13 cellular contexts compared by ENCODE assay signal in genomic region chr17:49209061-49209571, GRCh38. TPM values are rescaled to one million over a fixed set of nuclear protein-coding genes. Genes with fewer than 3 reads are reported as not detected.
DNase-seq lines count a peak whose midpoint lies in the region; ATAC-seq and TF ChIP-seq lines count a peak whose summit lies in the region.
"Had no signal": no experiment of that assay in that cellular context is flagged by ENCODE, and none has a peak within 500 bp of the region (broad histone marks: within the 10 kb centered on the region; RNA-seq: fewer than 3 reads in every experiment).

No MANE protein-coding gene starts in this region.

- DNase-seq in CD4-positive, CD25-positive, alpha-beta regulatory T cell: peak in 1 of 3 donors; percentile 44
- DNase-seq in HT1080 (ENCODE audit: low read depth): peak; percentile 76
- DNase-seq in activated T-cell treated with anti-CD3 and anti-CD28 coated beads, Interleukin-2, amount 50 U/mL, for 72 hours: peak in 1 of 2 donors; percentile 20
- DNase-seq in naive B cell: no peak
- no peak for DNase-seq in nucleus accumbens (lab: John Stamatoyannopoulos, UW)
- DNase-seq in CD1c-positive myeloid dendritic cell (ENCODE audit: extremely low spot score): no peak

- H3K36me3 Mint-ChIP-seq in CD4-positive, CD25-positive, alpha-beta regulatory T cell: peaks cover 5% of the 10 kb centered on the region
- peaks cover 5 to 11% of the 10 kb centered on the region in 2 donors for H3K36me3 Mint-ChIP-seq in activated T-cell treated with anti-CD3 and anti-CD28 coated beads, Interleukin-2, amount 50 U/mL, for 72 hours (ENCODE audit: insufficient read depth in 2 of 2)
- no peaks in the 10 kb centered on the region for H3K36me3 Mint-ChIP-seq in naive B cell

- H3K27ac ChIP-seq in CD4-positive, CD25-positive, alpha-beta regulatory T cell (ENCODE audit: insufficient read depth, low read length, poor library complexity, severe bottlenecking): peak overlapping the region; percentile 77
- H3K27ac ChIP-seq: foreskin keratinocyte had no signal

- H3K27me3 Mint-ChIP-seq in CD4-positive, CD25-positive, alpha-beta regulatory T cell: no peaks in the 10 kb centered on the region
- no peaks in the 10 kb centered on the region for H3K27me3 Mint-ChIP-seq in activated T-cell treated with anti-CD3 and anti-CD28 coated beads, Interleukin-2, amount 50 U/mL, for 72 hours (ENCODE audit: low read depth)
- no peaks in the 10 kb centered on the region for H3K27me3 Mint-ChIP-seq in naive B cell

- no peaks in the 10 kb centered on the region for H3K9me3 Mint-ChIP-seq in CD4-positive, CD25-positive, alpha-beta regulatory T cell
- no peaks in the 10 kb centered on the region for H3K9me3 Mint-ChIP-seq in activated T-cell treated with anti-CD3 and anti-CD28 coated beads, Interleukin-2, amount 50 U/mL, for 72 hours
- H3K9me3 Mint-ChIP-seq in naive B cell: no peaks in the 10 kb centered on the region

- peak overlapping the region; percentile 42 for H3K4me3 ChIP-seq in CD4-positive, CD25-positive, alpha-beta regulatory T cell (ENCODE audit: low read depth, low read length)
- H3K4me3 ChIP-seq: lung had no signal

- H3K9me3 ChIP-seq in CD4-positive, CD25-positive, alpha-beta regulatory T cell (ENCODE audit: control insufficient read depth in 2 of 2, low read length in 2 of 2): no peaks in the 10 kb centered on the region
- H3K9me3 ChIP-seq: right atrium auricular region had no signal

- H3K4me1 ChIP-seq in CD4-positive, CD25-positive, alpha-beta regulatory T cell (ENCODE audit: control insufficient read depth, insufficient read depth, low read length, poor library complexity, severe bottlenecking): peaks cover 43% of the 10 kb centered on the region
- H3K4me1 ChIP-seq: foreskin keratinocyte had no signal

- no peak for ATAC-seq in CD4-positive, CD25-positive, alpha-beta regulatory T cell (ENCODE audit: low read depth in 2 of 2)
- ATAC-seq in activated T-cell treated with anti-CD3 and anti-CD28 coated beads, Interleukin-2, amount 50 U/mL, for 72 hours (replicated peaks in 1 of 2): peak; percentile 8 to 20
- ATAC-seq in naive B cell (ENCODE audit: low read depth in 2 of 2): no peak
- ATAC-seq in HG02623 (IDR thresholded peaks at IDR 0.05; ENCODE audit: unreplicated experiment): no peak
- ATAC-seq in GM18505 (IDR thresholded peaks at IDR 0.05; ENCODE audit: unreplicated experiment): no peak
- ATAC-seq: foreskin keratinocyte had no signal

- peak overlapping the region; percentile 80 to 99 (median 86) for H3K27ac Mint-ChIP-seq in CD4-positive, CD25-positive, alpha-beta regulatory T cell
- peak overlapping the region; percentile 93 for H3K27ac Mint-ChIP-seq in activated T-cell treated with anti-CD3 and anti-CD28 coated beads, Interleukin-2, amount 50 U/mL, for 72 hours
- H3K27ac Mint-ChIP-seq in naive B cell: peak overlapping the region in 4 of 6 donors; percentile 57 to 95 (median 92)

- no peak for TF ChIP-seq POLR2A in GM18505 (IDR thresholded peaks at IDR 0.05; ENCODE audit: borderline replicate concordance, extremely low read depth, insufficient read depth, insufficient read length)

- no peaks in the 10 kb centered on the region for H3K27me3 ChIP-seq in CD4-positive, CD25-positive, alpha-beta regulatory T cell (ENCODE audit: control insufficient read depth, insufficient read depth, low read length)
- H3K27me3 ChIP-seq: right atrium auricular region had no signal

- H3K4me1 Mint-ChIP-seq in CD4-positive, CD25-positive, alpha-beta regulatory T cell: peaks cover 5 to 61% (median 42%) of the 10 kb centered on the region in 4 donors
- peaks cover 52% of the 10 kb centered on the region for H3K4me1 Mint-ChIP-seq in activated T-cell treated with anti-CD3 and anti-CD28 coated beads, Interleukin-2, amount 50 U/mL, for 72 hours (ENCODE audit: low read depth)
- H3K4me1 Mint-ChIP-seq in naive B cell: peaks cover 53 to 68% (median 63%) of the 10 kb centered on the region in 3 donors

- no peaks in the 10 kb centered on the region for H3K36me3 ChIP-seq in CD4-positive, CD25-positive, alpha-beta regulatory T cell (ENCODE audit: control insufficient read depth, insufficient read depth, low read length)
- H3K36me3 ChIP-seq: right atrium auricular region had no signal

- H3K4me3 Mint-ChIP-seq in CD4-positive, CD25-positive, alpha-beta regulatory T cell: peak overlapping the region; percentile 91 to 99 (median 95)
- peak overlapping the region; percentile 92 to 96 for H3K4me3 Mint-ChIP-seq in activated T-cell treated with anti-CD3 and anti-CD28 coated beads, Interleukin-2, amount 50 U/mL, for 72 hours
- H3K4me3 Mint-ChIP-seq in naive B cell: peak overlapping the region in 7 of 8 donors; percentile 33 to 93 (median 91)

RNA-seq across cellular contexts. Expression of gene GNGT2, which starts 1.3 kb away (rescaled TPM):
- 1.5 TPM for total RNA-seq in CD4-positive, CD25-positive, alpha-beta regulatory T cell
- 10 to 100 TPM in 1 of 4 donors, 1 to 10 TPM in 3; 4.1 to 11.4 (median 7.4) TPM for polyA plus RNA-seq in CD4-positive, CD25-positive, alpha-beta regulatory T cell
- total RNA-seq in HT1080 (2014; rRNA removed; shearing (Covaris generic)): 10.9 and 17.1 TPM in 2 replicates
- 2.7 and 3.7 TPM in 2 replicates for polyA plus RNA-seq in HT1080 (2015; cell fraction: cytosol; rRNA removed)
- polyA plus RNA-seq in HT1080 (2015; cell fraction: nucleus; rRNA removed): 3.1 and 3.2 TPM in 2 replicates
- 10 to 100 TPM; 24.6 to 27.5 TPM for total RNA-seq in activated T-cell treated with anti-CD3 and anti-CD28 coated beads, Interleukin-2, amount 50 U/mL, for 72 hours
- polyA plus RNA-seq in naive B cell (ENCODE audit: low read depth in 6 of 6): 10 to 100 TPM in 3 of 6 donors, 1 to 10 TPM in 3; 4.5 to 16.0 (median 11.3) TPM
- total RNA-seq: cerebellum, foreskin keratinocyte, SK-MEL-5 had no signal
- polyA plus RNA-seq: foreskin keratinocyte had no signal

RNA-seq across cellular contexts. Expression of gene ABI3, which starts 1.4 kb away (rescaled TPM):
- 6.5 TPM for total RNA-seq in CD4-positive, CD25-positive, alpha-beta regulatory T cell
- 10 to 100 TPM; 12.1 to 27.6 (median 17.3) TPM for polyA plus RNA-seq in CD4-positive, CD25-positive, alpha-beta regulatory T cell
- 10.3 and 13.7 TPM in 2 replicates for total RNA-seq in HT1080 (2014; rRNA removed; shearing (Covaris generic))
- polyA plus RNA-seq in HT1080 (2015; cell fraction: cytosol; rRNA removed): 0.85 and 0.91 TPM in 2 replicates
- 0.06 and 0.57 TPM in 2 replicates for polyA plus RNA-seq in HT1080 (2015; cell fraction: nucleus; rRNA removed)
- total RNA-seq in activated T-cell treated with anti-CD3 and anti-CD28 coated beads, Interleukin-2, amount 50 U/mL, for 72 hours: 10 to 100 TPM; 27.9 to 32.4 TPM
- polyA plus RNA-seq in naive B cell (ENCODE audit: low read depth in 6 of 6): 10 to 100 TPM in 4 of 6 donors, 1 to 10 TPM in 2; 8.1 to 28.4 (median 18.0) TPM
- total RNA-seq: foreskin keratinocyte, SK-MEL-5 had no signal
- polyA plus RNA-seq: foreskin keratinocyte had no signal

RNA-seq across cellular contexts. Expression of gene PHOSPHO1, which starts 21.5 kb away (rescaled TPM):
- not detected for total RNA-seq in CD4-positive, CD25-positive, alpha-beta regulatory T cell
- polyA plus RNA-seq in CD4-positive, CD25-positive, alpha-beta regulatory T cell: under 1 TPM in 3 of 4 donors, not detected in 1; 0.11 to 0.24 (median 0.15) TPM
- 0.47 TPM in 1 of 2 replicates, not detected in the other for total RNA-seq in HT1080 (2014; rRNA removed; shearing (Covaris generic))
- 0.16 and 0.34 TPM in 2 replicates for polyA plus RNA-seq in HT1080 (2015; cell fraction: cytosol; rRNA removed)
- 0.31 and 1.1 TPM in 2 replicates for polyA plus RNA-seq in HT1080 (2015; cell fraction: nucleus; rRNA removed)
- total RNA-seq in activated T-cell treated with anti-CD3 and anti-CD28 coated beads, Interleukin-2, amount 50 U/mL, for 72 hours: under 1 TPM in 1 of 2 donors, not detected in 1; 0.29 TPM
- under 1 TPM in 4 of 6 donors, not detected in 2; 0.25 to 0.58 (median 0.31) TPM for polyA plus RNA-seq in naive B cell (ENCODE audit: low read depth in 6 of 6)

Comparison
In these comparisons a context has a peak if more than half of its experiments do, and no peak if none do; other contexts are left out.
1. ATAC-seq: peak in activated T-cell treated with anti-CD3 and anti-CD28 coated beads, Interleukin-2, amount 50 U/mL, for 72 hours (2 of 2); none in CD4-positive, CD25-positive, alpha-beta regulatory T cell (0 of 2), naive B cell (0 of 2), HG02623 (single experiment) and GM18505 (single experiment).
2. Peak in every context shown above with its lines, with median percentiles within 50 percentile points of each other: H3K27ac Mint-ChIP-seq and H3K4me3 Mint-ChIP-seq.